1 cellular context compared by ENCODE assay signal in the genomic region with DNA sequence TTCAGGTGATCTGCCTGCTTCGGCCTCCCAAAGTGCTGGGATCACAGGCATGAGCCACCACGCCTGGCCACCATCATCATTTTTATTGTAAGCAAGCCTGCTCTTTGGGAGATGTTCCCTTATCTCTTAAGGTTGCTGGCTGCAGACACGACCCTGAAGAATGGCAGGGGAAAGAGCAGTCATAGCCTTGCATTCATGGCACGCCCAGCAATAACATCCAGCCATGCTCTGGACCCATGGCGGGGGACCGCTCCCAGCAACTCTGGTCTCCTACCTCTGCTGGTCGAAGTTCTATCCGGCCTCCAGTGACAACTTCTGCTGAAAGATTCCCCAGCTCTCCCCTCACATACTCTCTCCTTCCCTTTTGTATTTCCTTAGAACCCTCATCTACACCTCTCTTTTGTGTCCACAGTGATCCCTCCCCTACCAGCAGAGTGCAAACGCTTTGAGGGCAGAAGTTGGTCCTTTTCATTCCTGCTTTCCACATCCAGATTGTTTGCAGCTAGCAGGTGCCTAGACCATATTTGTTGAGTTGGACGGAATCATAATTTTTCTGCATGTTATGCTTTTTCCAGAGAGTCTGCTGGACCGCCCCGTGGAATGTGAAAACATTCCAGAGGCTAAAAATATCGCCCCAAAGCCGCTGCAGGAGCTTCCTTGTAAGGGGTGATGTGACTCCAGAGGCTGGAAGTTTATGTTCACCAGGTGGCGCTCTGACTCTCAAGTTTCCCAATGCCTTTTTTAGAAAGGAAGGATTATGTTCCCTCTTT.
A peak's percentile ranks its signal among the peaks of the same experiment; 100 is the strongest.
TF ChIP-seq lines count a peak whose summit lies in the region.

No MANE protein-coding gene starts in this region.

TF ChIP-seq in HepG2, 621 proteins besides CTCF, POLR2A, EP300 and RAD21 (continued from another document and continues in another):
- TF ChIP-seq, protein P1, sequence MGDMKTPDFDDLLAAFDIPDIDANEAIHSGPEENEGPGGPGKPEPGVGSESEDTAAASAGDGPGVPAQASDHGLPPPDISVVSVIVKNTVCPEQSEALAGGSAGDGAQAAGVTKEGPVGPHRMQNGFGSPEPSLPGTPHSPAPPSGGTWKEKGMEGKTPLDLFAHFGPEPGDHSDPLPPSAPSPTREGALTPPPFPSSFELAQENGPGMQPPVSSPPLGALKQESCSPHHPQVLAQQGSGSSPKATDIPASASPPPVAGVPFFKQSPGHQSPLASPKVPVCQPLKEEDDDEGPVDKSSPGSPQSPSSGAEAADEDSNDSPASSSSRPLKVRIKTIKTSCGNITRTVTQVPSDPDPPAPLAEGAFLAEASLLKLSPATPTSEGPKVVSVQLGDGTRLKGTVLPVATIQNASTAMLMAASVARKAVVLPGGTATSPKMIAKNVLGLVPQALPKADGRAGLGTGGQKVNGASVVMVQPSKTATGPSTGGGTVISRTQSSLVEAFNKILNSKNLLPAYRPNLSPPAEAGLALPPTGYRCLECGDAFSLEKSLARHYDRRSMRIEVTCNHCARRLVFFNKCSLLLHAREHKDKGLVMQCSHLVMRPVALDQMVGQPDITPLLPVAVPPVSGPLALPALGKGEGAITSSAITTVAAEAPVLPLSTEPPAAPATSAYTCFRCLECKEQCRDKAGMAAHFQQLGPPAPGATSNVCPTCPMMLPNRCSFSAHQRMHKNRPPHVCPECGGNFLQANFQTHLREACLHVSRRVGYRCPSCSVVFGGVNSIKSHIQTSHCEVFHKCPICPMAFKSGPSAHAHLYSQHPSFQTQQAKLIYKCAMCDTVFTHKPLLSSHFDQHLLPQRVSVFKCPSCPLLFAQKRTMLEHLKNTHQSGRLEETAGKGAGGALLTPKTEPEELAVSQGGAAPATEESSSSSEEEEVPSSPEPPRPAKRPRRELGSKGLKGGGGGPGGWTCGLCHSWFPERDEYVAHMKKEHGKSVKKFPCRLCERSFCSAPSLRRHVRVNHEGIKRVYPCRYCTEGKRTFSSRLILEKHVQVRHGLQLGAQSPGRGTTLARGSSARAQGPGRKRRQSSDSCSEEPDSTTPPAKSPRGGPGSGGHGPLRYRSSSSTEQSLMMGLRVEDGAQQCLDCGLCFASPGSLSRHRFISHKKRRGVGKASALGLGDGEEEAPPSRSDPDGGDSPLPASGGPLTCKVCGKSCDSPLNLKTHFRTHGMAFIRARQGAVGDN (CRISPR knock-in tag; IDR thresholded peaks at IDR 0.05) = no peak
- TF ChIP-seq, protein P2, sequence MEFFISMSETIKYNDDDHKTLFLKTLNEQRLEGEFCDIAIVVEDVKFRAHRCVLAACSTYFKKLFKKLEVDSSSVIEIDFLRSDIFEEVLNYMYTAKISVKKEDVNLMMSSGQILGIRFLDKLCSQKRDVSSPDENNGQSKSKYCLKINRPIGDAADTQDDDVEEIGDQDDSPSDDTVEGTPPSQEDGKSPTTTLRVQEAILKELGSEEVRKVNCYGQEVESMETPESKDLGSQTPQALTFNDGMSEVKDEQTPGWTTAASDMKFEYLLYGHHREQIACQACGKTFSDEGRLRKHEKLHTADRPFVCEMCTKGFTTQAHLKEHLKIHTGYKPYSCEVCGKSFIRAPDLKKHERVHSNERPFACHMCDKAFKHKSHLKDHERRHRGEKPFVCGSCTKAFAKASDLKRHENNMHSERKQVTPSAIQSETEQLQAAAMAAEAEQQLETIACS (CRISPR knock-in tag; IDR thresholded peaks at IDR 0.05) = no peak
- TF ChIP-seq ZFYVE20 (CRISPR knock-in tag; IDR thresholded peaks at IDR 0.05; ENCODE audit: borderline replicate concordance, low read depth) (no peak), DMAP1 (CRISPR knock-in tag; IDR thresholded peaks at IDR 0.05) (no peak), HOXD1 (CRISPR knock-in tag; IDR thresholded peaks at IDR 0.05) (no peak), ZNF589 (CRISPR knock-in tag; conservative IDR thresholded peaks at IDR 0.05) (no peak), U2AF1 (optimal IDR thresholded peaks at IDR 0.05; ENCODE audit: low read depth, low read length) (no peak), ZNF30 (CRISPR knock-in tag; IDR thresholded peaks at IDR 0.05) (no peak), ASH2L (IDR thresholded peaks at IDR 0.05; ENCODE audit: insufficient read length, low read depth, low read length) (no peak), SETDB1 (CRISPR knock-in tag; IDR thresholded peaks at IDR 0.05; ENCODE audit: borderline replicate concordance) (no peak), PCBP2 (optimal IDR thresholded peaks at IDR 0.05; ENCODE audit: low read depth, low read length, poor library complexity, severe bottlenecking) (no peak), HMGA1 (CRISPR knock-in tag; conservative IDR thresholded peaks at IDR 0.05) (no peak), KLF16 (CRISPR knock-in tag; IDR thresholded peaks at IDR 0.05) (no peak), TGIF2 (CRISPR knock-in tag; IDR thresholded peaks at IDR 0.05) (peak; percentile 42; the same call in 1 of the 2 replicates), ZNF749 (CRISPR knock-in tag; IDR thresholded peaks at IDR 0.05; ENCODE audit: borderline replicate concordance) (no peak), NFYB (CRISPR knock-in tag; IDR thresholded peaks at IDR 0.05) (no peak), TCF12 (IDR thresholded peaks at IDR 0.05) (no peak), TCF12 (CRISPR knock-in tag; IDR thresholded peaks at IDR 0.05) (no peak), HNRNPL (IDR thresholded peaks at IDR 0.05; ENCODE audit: low read depth, low read length) (no peak), ZNF879 (CRISPR knock-in tag; IDR thresholded peaks at IDR 0.05) (no peak), KLF15 (CRISPR knock-in tag; IDR thresholded peaks at IDR 0.05; ENCODE audit: borderline replicate concordance) (no peak), SALL1 (CRISPR knock-in tag; IDR thresholded peaks at IDR 0.05) (0 out of 2 replicates have a peak, but pooled peaks have one; percentile 6), SRY (CRISPR knock-in tag; IDR thresholded peaks at IDR 0.05) (no peak)
- TF ChIP-seq, protein P3, sequence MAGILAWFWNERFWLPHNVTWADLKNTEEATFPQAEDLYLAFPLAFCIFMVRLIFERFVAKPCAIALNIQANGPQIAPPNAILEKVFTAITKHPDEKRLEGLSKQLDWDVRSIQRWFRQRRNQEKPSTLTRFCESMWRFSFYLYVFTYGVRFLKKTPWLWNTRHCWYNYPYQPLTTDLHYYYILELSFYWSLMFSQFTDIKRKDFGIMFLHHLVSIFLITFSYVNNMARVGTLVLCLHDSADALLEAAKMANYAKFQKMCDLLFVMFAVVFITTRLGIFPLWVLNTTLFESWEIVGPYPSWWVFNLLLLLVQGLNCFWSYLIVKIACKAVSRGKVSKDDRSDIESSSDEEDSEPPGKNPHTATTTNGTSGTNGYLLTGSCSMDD (CRISPR knock-in tag; IDR thresholded peaks at IDR 0.05) = no peak
- TF ChIP-seq, protein P4, sequence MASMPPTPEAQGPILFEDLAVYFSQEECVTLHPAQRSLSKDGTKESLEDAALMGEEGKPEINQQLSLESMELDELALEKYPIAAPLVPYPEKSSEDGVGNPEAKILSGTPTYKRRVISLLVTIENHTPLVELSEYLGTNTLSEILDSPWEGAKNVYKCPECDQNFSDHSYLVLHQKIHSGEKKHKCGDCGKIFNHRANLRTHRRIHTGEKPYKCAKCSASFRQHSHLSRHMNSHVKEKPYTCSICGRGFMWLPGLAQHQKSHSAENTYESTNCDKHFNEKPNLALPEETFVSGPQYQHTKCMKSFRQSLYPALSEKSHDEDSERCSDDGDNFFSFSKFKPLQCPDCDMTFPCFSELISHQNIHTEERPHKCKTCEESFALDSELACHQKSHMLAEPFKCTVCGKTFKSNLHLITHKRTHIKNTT (CRISPR knock-in tag; IDR thresholded peaks at IDR 0.05) = no peak
- TF ChIP-seq, protein P5, sequence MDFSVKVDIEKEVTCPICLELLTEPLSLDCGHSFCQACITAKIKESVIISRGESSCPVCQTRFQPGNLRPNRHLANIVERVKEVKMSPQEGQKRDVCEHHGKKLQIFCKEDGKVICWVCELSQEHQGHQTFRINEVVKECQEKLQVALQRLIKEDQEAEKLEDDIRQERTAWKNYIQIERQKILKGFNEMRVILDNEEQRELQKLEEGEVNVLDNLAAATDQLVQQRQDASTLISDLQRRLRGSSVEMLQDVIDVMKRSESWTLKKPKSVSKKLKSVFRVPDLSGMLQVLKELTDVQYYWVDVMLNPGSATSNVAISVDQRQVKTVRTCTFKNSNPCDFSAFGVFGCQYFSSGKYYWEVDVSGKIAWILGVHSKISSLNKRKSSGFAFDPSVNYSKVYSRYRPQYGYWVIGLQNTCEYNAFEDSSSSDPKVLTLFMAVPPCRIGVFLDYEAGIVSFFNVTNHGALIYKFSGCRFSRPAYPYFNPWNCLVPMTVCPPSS (IDR thresholded peaks at IDR 0.05) = no peak
- TF ChIP-seq, protein P6, sequence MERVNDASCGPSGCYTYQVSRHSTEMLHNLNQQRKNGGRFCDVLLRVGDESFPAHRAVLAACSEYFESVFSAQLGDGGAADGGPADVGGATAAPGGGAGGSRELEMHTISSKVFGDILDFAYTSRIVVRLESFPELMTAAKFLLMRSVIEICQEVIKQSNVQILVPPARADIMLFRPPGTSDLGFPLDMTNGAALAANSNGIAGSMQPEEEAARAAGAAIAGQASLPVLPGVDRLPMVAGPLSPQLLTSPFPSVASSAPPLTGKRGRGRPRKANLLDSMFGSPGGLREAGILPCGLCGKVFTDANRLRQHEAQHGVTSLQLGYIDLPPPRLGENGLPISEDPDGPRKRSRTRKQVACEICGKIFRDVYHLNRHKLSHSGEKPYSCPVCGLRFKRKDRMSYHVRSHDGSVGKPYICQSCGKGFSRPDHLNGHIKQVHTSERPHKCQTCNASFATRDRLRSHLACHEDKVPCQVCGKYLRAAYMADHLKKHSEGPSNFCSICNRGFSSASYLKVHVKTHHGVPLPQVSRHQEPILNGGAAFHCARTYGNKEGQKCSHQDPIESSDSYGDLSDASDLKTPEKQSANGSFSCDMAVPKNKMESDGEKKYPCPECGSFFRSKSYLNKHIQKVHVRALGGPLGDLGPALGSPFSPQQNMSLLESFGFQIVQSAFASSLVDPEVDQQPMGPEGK (CRISPR knock-in tag; IDR thresholded peaks at IDR 0.05) = no peak
- TF ChIP-seq, protein P7, sequence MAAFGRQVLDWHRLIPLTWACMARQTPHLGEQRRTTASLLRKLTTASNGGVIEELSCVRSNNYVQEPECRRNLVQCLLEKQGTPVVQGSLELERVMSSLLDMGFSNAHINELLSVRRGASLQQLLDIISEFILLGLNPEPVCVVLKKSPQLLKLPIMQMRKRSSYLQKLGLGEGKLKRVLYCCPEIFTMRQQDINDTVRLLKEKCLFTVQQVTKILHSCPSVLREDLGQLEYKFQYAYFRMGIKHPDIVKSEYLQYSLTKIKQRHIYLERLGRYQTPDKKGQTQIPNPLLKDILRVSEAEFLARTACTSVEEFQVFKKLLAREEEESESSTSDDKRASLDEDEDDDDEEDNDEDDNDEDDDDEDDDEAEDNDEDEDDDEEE (CRISPR knock-in tag; IDR thresholded peaks at IDR 0.05) = no peak
- TF ChIP-seq, protein P8, sequence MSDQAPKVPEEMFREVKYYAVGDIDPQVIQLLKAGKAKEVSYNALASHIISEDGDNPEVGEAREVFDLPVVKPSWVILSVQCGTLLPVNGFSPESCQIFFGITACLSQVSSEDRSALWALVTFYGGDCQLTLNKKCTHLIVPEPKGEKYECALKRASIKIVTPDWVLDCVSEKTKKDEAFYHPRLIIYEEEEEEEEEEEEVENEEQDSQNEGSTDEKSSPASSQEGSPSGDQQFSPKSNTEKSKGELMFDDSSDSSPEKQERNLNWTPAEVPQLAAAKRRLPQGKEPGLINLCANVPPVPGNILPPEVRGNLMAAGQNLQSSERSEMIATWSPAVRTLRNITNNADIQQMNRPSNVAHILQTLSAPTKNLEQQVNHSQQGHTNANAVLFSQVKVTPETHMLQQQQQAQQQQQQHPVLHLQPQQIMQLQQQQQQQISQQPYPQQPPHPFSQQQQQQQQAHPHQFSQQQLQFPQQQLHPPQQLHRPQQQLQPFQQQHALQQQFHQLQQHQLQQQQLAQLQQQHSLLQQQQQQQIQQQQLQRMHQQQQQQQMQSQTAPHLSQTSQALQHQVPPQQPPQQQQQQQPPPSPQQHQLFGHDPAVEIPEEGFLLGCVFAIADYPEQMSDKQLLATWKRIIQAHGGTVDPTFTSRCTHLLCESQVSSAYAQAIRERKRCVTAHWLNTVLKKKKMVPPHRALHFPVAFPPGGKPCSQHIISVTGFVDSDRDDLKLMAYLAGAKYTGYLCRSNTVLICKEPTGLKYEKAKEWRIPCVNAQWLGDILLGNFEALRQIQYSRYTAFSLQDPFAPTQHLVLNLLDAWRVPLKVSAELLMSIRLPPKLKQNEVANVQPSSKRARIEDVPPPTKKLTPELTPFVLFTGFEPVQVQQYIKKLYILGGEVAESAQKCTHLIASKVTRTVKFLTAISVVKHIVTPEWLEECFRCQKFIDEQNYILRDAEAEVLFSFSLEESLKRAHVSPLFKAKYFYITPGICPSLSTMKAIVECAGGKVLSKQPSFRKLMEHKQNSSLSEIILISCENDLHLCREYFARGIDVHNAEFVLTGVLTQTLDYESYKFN (CRISPR knock-in tag; conservative IDR thresholded peaks at IDR 0.05) = no peak
- TF ChIP-seq, protein P9, sequence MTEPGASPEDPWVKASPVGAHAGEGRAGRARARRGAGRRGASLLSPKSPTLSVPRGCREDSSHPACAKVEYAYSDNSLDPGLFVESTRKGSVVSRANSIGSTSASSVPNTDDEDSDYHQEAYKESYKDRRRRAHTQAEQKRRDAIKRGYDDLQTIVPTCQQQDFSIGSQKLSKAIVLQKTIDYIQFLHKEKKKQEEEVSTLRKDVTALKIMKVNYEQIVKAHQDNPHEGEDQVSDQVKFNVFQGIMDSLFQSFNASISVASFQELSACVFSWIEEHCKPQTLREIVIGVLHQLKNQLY (CRISPR knock-in tag; IDR thresholded peaks at IDR 0.05) = no peak
- TF ChIP-seq, protein P10, sequence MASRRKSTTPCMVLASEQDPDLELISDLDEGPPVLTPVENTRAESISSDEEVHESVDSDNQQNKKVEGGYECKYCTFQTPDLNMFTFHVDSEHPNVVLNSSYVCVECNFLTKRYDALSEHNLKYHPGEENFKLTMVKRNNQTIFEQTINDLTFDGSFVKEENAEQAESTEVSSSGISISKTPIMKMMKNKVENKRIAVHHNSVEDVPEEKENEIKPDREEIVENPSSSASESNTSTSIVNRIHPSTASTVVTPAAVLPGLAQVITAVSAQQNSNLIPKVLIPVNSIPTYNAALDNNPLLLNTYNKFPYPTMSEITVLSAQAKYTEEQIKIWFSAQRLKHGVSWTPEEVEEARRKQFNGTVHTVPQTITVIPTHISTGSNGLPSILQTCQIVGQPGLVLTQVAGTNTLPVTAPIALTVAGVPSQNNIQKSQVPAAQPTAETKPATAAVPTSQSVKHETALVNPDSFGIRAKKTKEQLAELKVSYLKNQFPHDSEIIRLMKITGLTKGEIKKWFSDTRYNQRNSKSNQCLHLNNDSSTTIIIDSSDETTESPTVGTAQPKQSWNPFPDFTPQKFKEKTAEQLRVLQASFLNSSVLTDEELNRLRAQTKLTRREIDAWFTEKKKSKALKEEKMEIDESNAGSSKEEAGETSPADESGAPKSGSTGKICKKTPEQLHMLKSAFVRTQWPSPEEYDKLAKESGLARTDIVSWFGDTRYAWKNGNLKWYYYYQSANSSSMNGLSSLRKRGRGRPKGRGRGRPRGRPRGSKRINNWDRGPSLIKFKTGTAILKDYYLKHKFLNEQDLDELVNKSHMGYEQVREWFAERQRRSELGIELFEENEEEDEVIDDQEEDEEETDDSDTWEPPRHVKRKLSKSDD (CRISPR knock-in tag; IDR thresholded peaks at IDR 0.05; ENCODE audit: low read depth) = no peak
